ENCODE assay signal across 34 cellular contexts in genomic region chr13:101998129-101998528, GRCh38.
"Had no signal": no experiment of that assay in that cellular context is flagged by ENCODE, and none has a peak within 500 bp of the region (broad histone marks: within the 10 kb centered on the region; RNA-seq: fewer than 3 reads in every experiment).

No MANE protein-coding gene starts in this region.

- H3K36me3 ChIP-seq: MG63 had no signal

- H3K4me3 ChIP-seq: MG63 had no signal

- H3K9me3 ChIP-seq: MG63 had no signal

- H3K27ac ChIP-seq: KMS-11 had no signal

- DNase-seq: Karpas-422, Kasumi-1, MG63, MM.1S, MV-4-11, NCI-H1048, NCI-H1092, NCI-H1092 treated with DMSO at 0.1 percent for 48 hours, NCI-H1105, NCI-H1105 treated with DMSO at 0.1 percent for 48 hours, NCI-H1417, NCI-H1417 treated with DMSO at 0.1 percent for 48 hours, NCI-H1436, NCI-H1436 treated with DMSO at 0.1 percent for 48 hours, NCI-H146, NCI-H1694, NCI-H1694 treated with DMSO at 0.1 percent for 48 hours, NCI-H187, NCI-H187 treated with DMSO at 0.1 percent for 48 hours, NCI-H1930, NCI-H2029, NCI-H2029 treated with DMSO at 0.1 percent for 48 hours, NCI-H2081, NCI-H2081 treated with DMSO at 0.1 percent for 48 hours, NCI-H2107, NCI-H2171, NCI-H2171 treated with DMSO at 0.1 percent for 48 hours, NCI-H2227 treated with DMSO at 0.1 percent for 48 hours, NCI-H226, NCI-H345, NCI-H446, NCI-H446 treated with DMSO at 0.1 percent for 48 hours, NCI-H510A had no signal

- H3K27me3 ChIP-seq: MG63 had no signal

- H3K9ac ChIP-seq: KMS-11 had no signal

- H3K4me2 ChIP-seq: KMS-11 had no signal
